ENCODE assay signal across 17 cellular contexts in genomic region chr2:105595536-105595935, GRCh38.
DNase-seq lines count a peak whose midpoint lies in the region; ATAC-seq, FAIRE-seq and TF ChIP-seq lines count a peak whose summit lies in the region.
"Had no signal": no experiment of that assay in that cellular context is flagged by ENCODE, and none has a peak within 500 bp of the region (broad histone marks: within the 10 kb centered on the region; RNA-seq: fewer than 3 reads in every experiment).

No MANE protein-coding gene starts in this region.

- POLR2A ChIA-PET in K562 (lab: Yijun Ruan, JAX): interaction anchor here (0.6 to 1.3 kb wide), 3 partner anchors 12 to 208 kb away, joined by 3 to 4 read pairs (median 3); no protein-coding TSS in a partner anchor

- CTCF ChIA-PET in K562 (lab: Yijun Ruan, JAX; ENCODE audit: low intra/inter-chr PET ratio): no interaction called here

- H3K4me1 ChIP-seq in K562 (replicated peaks in 1 of 2; ENCODE audit: control insufficient read depth in 2 of 2, insufficient read depth in 2 of 2, low read length in 2 of 2): peaks cover 19 to 24% of the 10 kb centered on the region in 2 experiments; a peak in 4 of 5 replicates
- H3K4me1 ChIP-seq: lower lobe of right lung, SJCRH30, uterus had no signal

- no peak overlapping the region for H3K27ac ChIP-seq in K562 (ENCODE audit: extremely low read depth, low read depth, low read length)
- H3K27ac ChIP-seq: lower lobe of right lung, SJCRH30, uterus, WERI-Rb-1 had no signal

- peak; percentile 25; the same call in 2 of the 3 replicates for ATAC-seq in K562
- no peak for ATAC-seq in Right ventricle myocardium inferior
- ATAC-seq: lower lobe of right lung had no signal

- intact Hi-C loops in K562 (cut with micrococcal nuclease) (no loop called here), Right ventricle myocardium inferior (cut with DNase I) (no loop called here)

- no peak overlapping the region for H3K9ac ChIP-seq in K562 (ENCODE audit: insufficient read depth in 1 of 2, low read depth in 2 of 2, low read length in 2 of 2)

- TF ChIP-seq RAD21 in Ishikawa (IDR thresholded peaks at IDR 0.05; ENCODE audit: low read depth) (no peak), K562 (CRISPR knock-in tag; conservative IDR thresholded peaks at IDR 0.05 in 1 of 2, IDR thresholded peaks at IDR 0.05 in 1 of 2) (no peak)

- in situ Hi-C loops in K562 (cut with MboI): no loop called here

- no peaks in the 10 kb centered on the region for H3K27me3 ChIP-seq in K562 (ENCODE audit: control insufficient read depth in 2 of 2, insufficient read depth in 2 of 2, low read length in 2 of 2)
- H3K27me3 ChIP-seq: SJCRH30, uterus had no signal

- H3K4me3 ChIP-seq in K562: no peak overlapping the region
- H3K4me3 ChIP-seq: lower lobe of right lung, SJCRH30, uterus had no signal

- BruUV-seq in K562 (replicated peaks; lab: Mats Ljungman, UMichigan): no TSS peak

- no peaks in the 10 kb centered on the region for H3K9me1 ChIP-seq in K562 (ENCODE audit: control insufficient read depth, insufficient read depth, low read length)

- no peak overlapping the region for H2AFZ ChIP-seq in K562 (ENCODE audit: low read depth, low read length)

- H3K4me2 ChIP-seq in K562 (ENCODE audit: insufficient read depth, low read length): no peak overlapping the region

- no peaks in the 10 kb centered on the region for H4K20me1 ChIP-seq in K562 (replicated peaks; ENCODE audit: control insufficient read depth, insufficient read depth, low read length)

- TF ChIP-seq EP300 in Ishikawa (IDR thresholded peaks at IDR 0.05; ENCODE audit: borderline replicate concordance) (no peak), K562 (IDR thresholded peaks at IDR 0.05; ENCODE audit: low read length) (no peak)

- no peak for FAIRE-seq in K562 (lab: Jason Lieb, UNC)

- H3K36me3 ChIP-seq in K562 (ENCODE audit: control insufficient read depth, insufficient read depth, low read length): no peaks in the 10 kb centered on the region
- H3K36me3 ChIP-seq: lower lobe of right lung, SJCRH30, uterus, WERI-Rb-1 had no signal

- peak; percentile 44 to 54 for DNase-seq in activated T-cell treated with anti-CD3 and anti-CD28 coated beads, Interleukin-2, amount 50 U/mL, for 48 hours
- DNase-seq in activated T-cell treated with anti-CD3 and anti-CD28 coated beads for 4 hours: no peak
- DNase-seq in K562 (ENCODE audit: extremely low read depth in 1 of 4, low spot score in 3 of 4): no peak
- peak; percentile 5 to 12 for DNase-seq in stimulated activated CD4-positive, alpha-beta T cell treated with anti-CD3 and anti-CD28 coated beads, Interleukin-4, amount 100 ng/mL, for 4 hours
- no peak for DNase-seq in NCI-H1694 treated with DMSO at 0.1 percent for 48 hours (lab: John Stamatoyannopoulos, UW)
- no peak for DNase-seq in AG08396 (ENCODE audit: low spot score)
- no peak for DNase-seq in Right ventricle myocardium inferior (ENCODE audit: missing footprints)
- DNase-seq: activated effector memory CD4-positive, alpha-beta T cell treated with Interleukin-2 at 50 U/mL for 16 hours; caudate nucleus; DMS153; GOT3; lower lobe of right lung; NCI-H748 treated with DMSO at 0.1 percent for 48 hours; SJCRH30; uterus; WERI-Rb-1 had no signal

- H3K9me3 ChIP-seq in K562 (replicated peaks; ENCODE audit: control insufficient read depth, insufficient read depth, low read depth, low read length): no peaks in the 10 kb centered on the region
- H3K9me3 ChIP-seq: SJCRH30, uterus had no signal

- 23% methylated on average over 8 of the region's 8 CpGs for WGBS in K562 (ENCODE audit: insufficient coverage, low coverage, missing lambda C conversion rate)

- no peak for TF ChIP-seq CTCF in K562 (IDR thresholded peaks at IDR 0.05 in 2 of 3, conservative IDR thresholded peaks at IDR 0.05 in 1 of 3; ENCODE audit: insufficient read depth in 2 of 3, low read depth in 1 of 3, low read length in 3 of 3)

- TF ChIP-seq POLR2A in K562 (conservative IDR thresholded peaks at IDR 0.05): no peak

- no peaks in the 10 kb centered on the region for H3K79me2 ChIP-seq in K562 (ENCODE audit: control insufficient read depth, insufficient read depth, low read length)

TF ChIP-seq in Ishikawa, 13 proteins besides CTCF, POLR2A, EP300 and RAD21:
- TF ChIP-seq FOXM1 (IDR thresholded peaks at IDR 0.05; ENCODE audit: borderline replicate concordance, low read depth) (no peak), NFIC (IDR thresholded peaks at IDR 0.05) (no peak), TCF12 (IDR thresholded peaks at IDR 0.05; ENCODE audit: low read depth) (0 out of 2 replicates have a peak, but pooled peaks have one; percentile 38)

TF ChIP-seq in K562, 482 proteins besides CTCF, POLR2A, EP300 and RAD21:
- TF ChIP-seq SRSF1 (IDR thresholded peaks at IDR 0.05; ENCODE audit: low read depth, low read length): no peak
- no peak for TF ChIP-seq YBX1 (IDR thresholded peaks at IDR 0.05)
- peak; percentile 4 for TF ChIP-seq FOS (IDR thresholded peaks at IDR 0.05; ENCODE audit: extremely low read depth, insufficient read length)
- no peak for TF ChIP-seq TOE1 (IDR thresholded peaks at IDR 0.05; ENCODE audit: borderline replicate concordance)
- TF ChIP-seq TOE1 (CRISPR knock-in tag; IDR thresholded peaks at IDR 0.05; ENCODE audit: borderline replicate concordance, low read depth): no peak
- TF ChIP-seq CBFA2T2 (conservative IDR thresholded peaks at IDR 0.05): peak; percentile 14; the same call in 1 of the 2 replicates
- TF ChIP-seq CBFA2T3 (IDR thresholded peaks at IDR 0.05): peak; percentile 21; the same call in 1 of the 2 replicates
- 0 out of 2 replicates have a peak, but pooled peaks have one; percentile 16 for TF ChIP-seq DPF2 (IDR thresholded peaks at IDR 0.05)
- TF ChIP-seq, protein P1, sequence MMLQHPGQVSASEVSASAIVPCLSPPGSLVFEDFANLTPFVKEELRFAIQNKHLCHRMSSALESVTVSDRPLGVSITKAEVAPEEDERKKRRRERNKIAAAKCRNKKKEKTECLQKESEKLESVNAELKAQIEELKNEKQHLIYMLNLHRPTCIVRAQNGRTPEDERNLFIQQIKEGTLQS (IDR thresholded peaks at IDR 0.05): peak; percentile 73
- TF ChIP-seq, protein P1 (CRISPR knock-in tag; conservative IDR thresholded peaks at IDR 0.05): no peak
- peak; percentile 71 for TF ChIP-seq FOSL1 (tag; conservative IDR thresholded peaks at IDR 0.05)
- TF ChIP-seq POU5F1 (IDR thresholded peaks at IDR 0.05; ENCODE audit: borderline replicate concordance, low read depth, low read length, partially characterized antibody): no peak
- peak; percentile 77 for TF ChIP-seq JUND (IDR thresholded peaks at IDR 0.05; ENCODE audit: borderline replicate concordance, low read depth, low read length)
- peak; percentile 67; the same call in 1 of the 3 replicates for TF ChIP-seq JUND (tag; IDR thresholded peaks at IDR 0.05; ENCODE audit: borderline replicate concordance, low read depth, low read length)
- peak; percentile 40 for TF ChIP-seq NFE2 (IDR thresholded peaks at IDR 0.05; ENCODE audit: low read depth)

Comparison
In these comparisons a context has a peak if more than half of its experiments do, and no peak if none do; other contexts are left out.
1. DNase-seq: peak in activated T-cell treated with anti-CD3 and anti-CD28 coated beads, Interleukin-2, amount 50 U/mL, for 48 hours (2 of 2) and stimulated activated CD4-positive, alpha-beta T cell treated with anti-CD3 and anti-CD28 coated beads, Interleukin-4, amount 100 ng/mL, for 4 hours (2 of 2); none in activated T-cell treated with anti-CD3 and anti-CD28 coated beads for 4 hours (single experiment), K562 (0 of 4), NCI-H1694 treated with DMSO at 0.1 percent for 48 hours (single experiment), AG08396 (single experiment) and Right ventricle myocardium inferior (single experiment).